ENCODE assay signal across 1 cellular context in the genomic region with DNA sequence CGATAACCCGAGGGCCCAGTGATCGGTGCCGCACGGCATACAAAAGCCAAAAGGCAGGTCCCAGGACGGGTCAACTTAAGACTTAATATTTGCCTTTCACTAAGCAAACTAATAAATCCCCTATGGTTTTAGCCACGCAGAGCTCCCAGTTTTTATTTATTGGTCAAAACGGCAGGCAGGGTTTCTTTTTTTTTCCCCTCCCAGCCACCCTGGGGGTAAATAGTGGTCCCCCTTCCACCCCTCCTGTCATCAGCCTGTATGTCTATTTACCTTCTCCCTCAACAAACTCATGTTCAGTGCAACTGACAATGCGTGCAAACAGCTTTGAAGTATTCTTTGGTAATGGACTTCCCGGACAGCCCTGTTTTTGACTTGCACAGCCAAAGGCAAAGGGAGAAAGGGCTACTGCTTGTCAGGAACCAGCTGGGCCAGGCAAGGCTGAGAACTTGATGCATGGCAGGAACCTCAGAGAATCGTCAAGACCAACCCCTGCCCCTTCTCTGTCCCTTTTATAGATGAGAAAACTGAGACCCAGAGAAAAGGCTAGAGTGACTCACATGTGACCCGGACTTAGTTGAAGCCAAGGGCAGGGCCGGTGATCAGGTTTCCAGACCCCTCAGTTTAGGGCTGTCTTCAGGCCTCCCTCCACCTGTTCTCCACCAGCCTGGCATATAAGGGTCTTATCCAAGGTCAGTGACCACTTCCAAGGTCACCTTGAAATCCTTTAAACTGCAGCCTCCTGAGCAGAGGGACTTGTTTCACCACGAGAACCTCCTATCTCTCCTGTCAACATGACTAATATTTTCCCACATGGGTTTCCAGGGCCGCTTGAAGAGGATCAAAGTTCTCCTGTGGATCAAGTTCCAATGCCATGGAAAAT.
TF ChIP-seq lines count a peak whose summit lies in the region.

No MANE protein-coding gene starts in this region.

TF ChIP-seq in HepG2, 621 proteins besides CTCF, POLR2A, EP300 and RAD21 (continued from another document and continues in another):
- TF ChIP-seq, protein P1, sequence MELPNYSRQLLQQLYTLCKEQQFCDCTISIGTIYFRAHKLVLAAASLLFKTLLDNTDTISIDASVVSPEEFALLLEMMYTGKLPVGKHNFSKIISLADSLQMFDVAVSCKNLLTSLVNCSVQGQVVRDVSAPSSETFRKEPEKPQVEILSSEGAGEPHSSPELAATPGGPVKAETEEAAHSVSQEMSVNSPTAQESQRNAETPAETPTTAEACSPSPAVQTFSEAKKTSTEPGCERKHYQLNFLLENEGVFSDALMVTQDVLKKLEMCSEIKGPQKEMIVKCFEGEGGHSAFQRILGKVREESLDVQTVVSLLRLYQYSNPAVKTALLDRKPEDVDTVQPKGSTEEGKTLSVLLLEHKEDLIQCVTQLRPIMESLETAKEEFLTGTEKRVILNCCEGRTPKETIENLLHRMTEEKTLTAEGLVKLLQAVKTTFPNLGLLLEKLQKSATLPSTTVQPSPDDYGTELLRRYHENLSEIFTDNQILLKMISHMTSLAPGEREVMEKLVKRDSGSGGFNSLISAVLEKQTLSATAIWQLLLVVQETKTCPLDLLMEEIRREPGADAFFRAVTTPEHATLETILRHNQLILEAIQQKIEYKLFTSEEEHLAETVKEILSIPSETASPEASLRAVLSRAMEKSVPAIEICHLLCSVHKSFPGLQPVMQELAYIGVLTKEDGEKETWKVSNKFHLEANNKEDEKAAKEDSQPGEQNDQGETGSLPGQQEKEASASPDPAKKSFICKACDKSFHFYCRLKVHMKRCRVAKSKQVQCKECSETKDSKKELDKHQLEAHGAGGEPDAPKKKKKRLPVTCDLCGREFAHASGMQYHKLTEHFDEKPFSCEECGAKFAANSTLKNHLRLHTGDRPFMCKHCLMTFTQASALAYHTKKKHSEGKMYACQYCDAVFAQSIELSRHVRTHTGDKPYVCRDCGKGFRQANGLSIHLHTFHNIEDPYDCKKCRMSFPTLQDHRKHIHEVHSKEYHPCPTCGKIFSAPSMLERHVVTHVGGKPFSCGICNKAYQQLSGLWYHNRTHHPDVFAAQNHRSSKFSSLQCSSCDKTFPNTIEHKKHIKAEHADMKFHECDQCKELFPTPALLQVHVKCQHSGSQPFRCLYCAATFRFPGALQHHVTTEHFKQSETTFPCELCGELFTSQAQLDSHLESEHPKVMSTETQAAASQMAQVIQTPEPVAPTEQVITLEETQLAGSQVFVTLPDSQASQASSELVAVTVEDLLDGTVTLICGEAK (IDR thresholded peaks at IDR 0.05): no peak
- TF ChIP-seq, protein P1 (CRISPR knock-in tag; IDR thresholded peaks at IDR 0.05): peak; percentile 82
- no peak for TF ChIP-seq HCFC1 (IDR thresholded peaks at IDR 0.05; ENCODE audit: low read depth, low read length)
- TF ChIP-seq HNF4A (CRISPR knock-in tag; IDR thresholded peaks at IDR 0.05): peak; percentile 93
- TF ChIP-seq, protein P2, sequence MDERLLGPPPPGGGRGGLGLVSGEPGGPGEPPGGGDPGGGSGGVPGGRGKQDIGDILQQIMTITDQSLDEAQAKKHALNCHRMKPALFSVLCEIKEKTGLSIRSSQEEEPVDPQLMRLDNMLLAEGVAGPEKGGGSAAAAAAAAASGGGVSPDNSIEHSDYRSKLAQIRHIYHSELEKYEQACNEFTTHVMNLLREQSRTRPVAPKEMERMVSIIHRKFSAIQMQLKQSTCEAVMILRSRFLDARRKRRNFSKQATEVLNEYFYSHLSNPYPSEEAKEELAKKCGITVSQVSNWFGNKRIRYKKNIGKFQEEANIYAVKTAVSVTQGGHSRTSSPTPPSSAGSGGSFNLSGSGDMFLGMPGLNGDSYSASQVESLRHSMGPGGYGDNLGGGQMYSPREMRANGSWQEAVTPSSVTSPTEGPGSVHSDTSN (CRISPR knock-in tag; IDR thresholded peaks at IDR 0.05): peak; percentile 61; the same call in 1 of the 2 replicates
- no peak for TF ChIP-seq NR3C1 (CRISPR knock-in tag; IDR thresholded peaks at IDR 0.05)
- TF ChIP-seq, protein P3, sequence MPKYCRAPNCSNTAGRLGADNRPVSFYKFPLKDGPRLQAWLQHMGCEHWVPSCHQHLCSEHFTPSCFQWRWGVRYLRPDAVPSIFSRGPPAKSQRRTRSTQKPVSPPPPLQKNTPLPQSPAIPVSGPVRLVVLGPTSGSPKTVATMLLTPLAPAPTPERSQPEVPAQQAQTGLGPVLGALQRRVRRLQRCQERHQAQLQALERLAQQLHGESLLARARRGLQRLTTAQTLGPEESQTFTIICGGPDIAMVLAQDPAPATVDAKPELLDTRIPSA (CRISPR knock-in tag; IDR thresholded peaks at IDR 0.05; ENCODE audit: borderline replicate concordance): no peak
- TF ChIP-seq, protein P4, sequence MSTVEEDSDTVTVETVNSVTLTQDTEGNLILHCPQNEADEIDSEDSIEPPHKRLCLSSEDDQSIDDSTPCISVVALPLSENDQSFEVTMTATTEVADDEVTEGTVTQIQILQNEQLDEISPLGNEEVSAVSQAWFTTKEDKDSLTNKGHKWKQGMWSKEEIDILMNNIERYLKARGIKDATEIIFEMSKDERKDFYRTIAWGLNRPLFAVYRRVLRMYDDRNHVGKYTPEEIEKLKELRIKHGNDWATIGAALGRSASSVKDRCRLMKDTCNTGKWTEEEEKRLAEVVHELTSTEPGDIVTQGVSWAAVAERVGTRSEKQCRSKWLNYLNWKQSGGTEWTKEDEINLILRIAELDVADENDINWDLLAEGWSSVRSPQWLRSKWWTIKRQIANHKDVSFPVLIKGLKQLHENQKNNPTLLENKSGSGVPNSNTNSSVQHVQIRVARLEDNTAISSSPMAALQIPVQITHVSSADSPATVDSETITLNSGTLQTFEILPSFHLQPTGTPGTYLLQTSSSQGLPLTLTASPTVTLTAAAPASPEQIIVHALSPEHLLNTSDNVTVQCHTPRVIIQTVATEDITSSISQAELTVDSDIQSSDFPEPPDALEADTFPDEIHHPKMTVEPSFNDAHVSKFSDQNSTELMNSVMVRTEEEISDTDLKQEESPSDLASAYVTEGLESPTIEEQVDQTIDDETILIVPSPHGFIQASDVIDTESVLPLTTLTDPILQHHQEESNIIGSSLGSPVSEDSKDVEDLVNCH (CRISPR knock-in tag; IDR thresholded peaks at IDR 0.05): peak; percentile 59; the same call in 1 of the 2 replicates
- peak; percentile 77 for TF ChIP-seq POLR2G (IDR thresholded peaks at IDR 0.05; ENCODE audit: low read depth, low read length)
- TF ChIP-seq, protein P5, sequence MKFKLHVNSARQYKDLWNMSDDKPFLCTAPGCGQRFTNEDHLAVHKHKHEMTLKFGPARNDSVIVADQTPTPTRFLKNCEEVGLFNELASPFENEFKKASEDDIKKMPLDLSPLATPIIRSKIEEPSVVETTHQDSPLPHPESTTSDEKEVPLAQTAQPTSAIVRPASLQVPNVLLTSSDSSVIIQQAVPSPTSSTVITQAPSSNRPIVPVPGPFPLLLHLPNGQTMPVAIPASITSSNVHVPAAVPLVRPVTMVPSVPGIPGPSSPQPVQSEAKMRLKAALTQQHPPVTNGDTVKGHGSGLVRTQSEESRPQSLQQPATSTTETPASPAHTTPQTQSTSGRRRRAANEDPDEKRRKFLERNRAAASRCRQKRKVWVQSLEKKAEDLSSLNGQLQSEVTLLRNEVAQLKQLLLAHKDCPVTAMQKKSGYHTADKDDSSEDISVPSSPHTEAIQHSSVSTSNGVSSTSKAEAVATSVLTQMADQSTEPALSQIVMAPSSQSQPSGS (CRISPR knock-in tag; IDR thresholded peaks at IDR 0.05): peak; percentile 85
- peak; percentile 54 for TF ChIP-seq KAT8 (CRISPR knock-in tag; IDR thresholded peaks at IDR 0.05)
- peak; percentile 98 for TF ChIP-seq CREM (IDR thresholded peaks at IDR 0.05)
- TF ChIP-seq CREM (CRISPR knock-in tag; IDR thresholded peaks at IDR 0.05): no peak
- TF ChIP-seq MBNL3 (CRISPR knock-in tag; conservative IDR thresholded peaks at IDR 0.05): no peak
- TF ChIP-seq, protein P6, sequence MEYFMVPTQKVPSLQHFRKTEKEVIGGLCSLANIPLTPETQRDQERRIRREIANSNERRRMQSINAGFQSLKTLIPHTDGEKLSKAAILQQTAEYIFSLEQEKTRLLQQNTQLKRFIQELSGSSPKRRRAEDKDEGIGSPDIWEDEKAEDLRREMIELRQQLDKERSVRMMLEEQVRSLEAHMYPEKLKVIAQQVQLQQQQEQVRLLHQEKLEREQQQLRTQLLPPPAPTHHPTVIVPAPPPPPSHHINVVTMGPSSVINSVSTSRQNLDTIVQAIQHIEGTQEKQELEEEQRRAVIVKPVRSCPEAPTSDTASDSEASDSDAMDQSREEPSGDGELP (IDR thresholded peaks at IDR 0.05; ENCODE audit: borderline replicate concordance, low read depth): peak; percentile 92
- peak; percentile 89; the same call in 1 of the 2 replicates for TF ChIP-seq ZNF292 (CRISPR knock-in tag; IDR thresholded peaks at IDR 0.05; ENCODE audit: borderline replicate concordance, low read depth)
- no peak for TF ChIP-seq ZNF230 (CRISPR knock-in tag; IDR thresholded peaks at IDR 0.05)
- TF ChIP-seq TARDBP (CRISPR knock-in tag; IDR thresholded peaks at IDR 0.05): peak; percentile 98
- TF ChIP-seq ZBTB3 (CRISPR knock-in tag; IDR thresholded peaks at IDR 0.05; ENCODE audit: borderline replicate concordance, low read depth): peak; percentile 92
- no peak for TF ChIP-seq MTF2 (CRISPR knock-in tag; IDR thresholded peaks at IDR 0.05; ENCODE audit: borderline replicate concordance)
- TF ChIP-seq ZBTB7A (CRISPR knock-in tag; IDR thresholded peaks at IDR 0.05): peak; percentile 27; the same call in 1 of the 2 replicates
- no peak for TF ChIP-seq NBN (conservative IDR thresholded peaks at IDR 0.05)
- TF ChIP-seq GATAD1 (CRISPR knock-in tag; IDR thresholded peaks at IDR 0.05): peak; percentile 38
- TF ChIP-seq, protein P7, sequence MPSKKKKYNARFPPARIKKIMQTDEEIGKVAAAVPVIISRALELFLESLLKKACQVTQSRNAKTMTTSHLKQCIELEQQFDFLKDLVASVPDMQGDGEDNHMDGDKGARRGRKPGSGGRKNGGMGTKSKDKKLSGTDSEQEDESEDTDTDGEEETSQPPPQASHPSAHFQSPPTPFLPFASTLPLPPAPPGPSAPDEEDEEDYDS (CRISPR knock-in tag; IDR thresholded peaks at IDR 0.05): peak; percentile 70; the same call in 1 of the 2 replicates
- no peak for TF ChIP-seq MAFG (CRISPR knock-in tag; IDR thresholded peaks at IDR 0.05)
- no peak for TF ChIP-seq ZNF766 (CRISPR knock-in tag; IDR thresholded peaks at IDR 0.05; ENCODE audit: borderline replicate concordance)
- TF ChIP-seq, protein P8, sequence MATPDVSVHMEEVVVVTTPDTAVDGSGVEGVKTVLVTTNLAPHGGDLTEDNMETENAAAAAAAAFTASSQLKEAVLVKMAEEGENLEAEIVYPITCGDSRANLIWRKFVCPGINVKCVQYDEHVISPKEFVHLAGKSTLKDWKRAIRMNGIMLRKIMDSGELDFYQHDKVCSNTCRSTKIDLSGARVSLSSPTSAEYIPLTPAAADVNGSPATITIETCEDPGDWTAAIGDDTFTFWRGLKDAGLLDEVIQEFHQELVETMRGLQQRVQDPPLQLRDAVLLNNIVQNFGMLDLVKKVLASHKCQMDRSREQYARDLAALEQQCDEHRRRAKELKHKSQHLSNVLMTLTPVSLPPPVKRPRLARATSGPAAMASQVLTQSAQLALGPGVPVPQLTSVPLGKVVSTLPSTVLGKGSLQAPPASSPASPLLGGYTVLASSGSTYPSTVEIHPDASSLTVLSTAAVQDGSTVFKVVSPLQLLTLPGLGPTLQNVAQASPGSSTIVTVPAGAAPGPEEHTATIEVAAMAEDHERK (CRISPR knock-in tag; IDR thresholded peaks at IDR 0.05; ENCODE audit: low read depth): no peak; the same call in 1 of the 2 replicates
- TF ChIP-seq ZNF562 (CRISPR knock-in tag; IDR thresholded peaks at IDR 0.05; ENCODE audit: borderline replicate concordance): no peak; the same call in 1 of the 2 replicates
- TF ChIP-seq, protein P9, sequence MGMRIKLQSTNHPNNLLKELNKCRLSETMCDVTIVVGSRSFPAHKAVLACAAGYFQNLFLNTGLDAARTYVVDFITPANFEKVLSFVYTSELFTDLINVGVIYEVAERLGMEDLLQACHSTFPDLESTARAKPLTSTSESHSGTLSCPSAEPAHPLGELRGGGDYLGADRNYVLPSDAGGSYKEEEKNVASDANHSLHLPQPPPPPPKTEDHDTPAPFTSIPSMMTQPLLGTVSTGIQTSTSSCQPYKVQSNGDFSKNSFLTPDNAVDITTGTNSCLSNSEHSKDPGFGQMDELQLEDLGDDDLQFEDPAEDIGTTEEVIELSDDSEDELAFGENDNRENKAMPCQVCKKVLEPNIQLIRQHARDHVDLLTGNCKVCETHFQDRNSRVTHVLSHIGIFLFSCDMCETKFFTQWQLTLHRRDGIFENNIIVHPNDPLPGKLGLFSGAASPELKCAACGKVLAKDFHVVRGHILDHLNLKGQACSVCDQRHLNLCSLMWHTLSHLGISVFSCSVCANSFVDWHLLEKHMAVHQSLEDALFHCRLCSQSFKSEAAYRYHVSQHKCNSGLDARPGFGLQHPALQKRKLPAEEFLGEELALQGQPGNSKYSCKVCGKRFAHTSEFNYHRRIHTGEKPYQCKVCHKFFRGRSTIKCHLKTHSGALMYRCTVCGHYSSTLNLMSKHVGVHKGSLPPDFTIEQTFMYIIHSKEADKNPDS (CRISPR knock-in tag; IDR thresholded peaks at IDR 0.05): no peak
- peak; percentile 78; the same call in 1 of the 2 replicates for TF ChIP-seq ZNF652 (CRISPR knock-in tag; IDR thresholded peaks at IDR 0.05; ENCODE audit: borderline replicate concordance, low read depth)
- TF ChIP-seq MEIS2 (CRISPR knock-in tag; IDR thresholded peaks at IDR 0.05): peak; percentile 95
- TF ChIP-seq SOX13 (IDR thresholded peaks at IDR 0.05): peak; percentile 98
- peak in 1 of 2 experiments; percentile 98; a peak in 2 of 4 replicates for TF ChIP-seq SOX13 (CRISPR knock-in tag; conservative IDR thresholded peaks at IDR 0.05 in 1 of 2, IDR thresholded peaks at IDR 0.05 in 1 of 2)
- TF ChIP-seq ARHGAP35 (CRISPR knock-in tag; IDR thresholded peaks at IDR 0.05; ENCODE audit: borderline replicate concordance): 0 out of 2 replicates have a peak, but pooled peaks have one; percentile 67
- no peak for TF ChIP-seq ZNF367 (CRISPR knock-in tag; IDR thresholded peaks at IDR 0.05; ENCODE audit: borderline replicate concordance)
- peak; percentile 92 for TF ChIP-seq RXRA (CRISPR knock-in tag; IDR thresholded peaks at IDR 0.05)
